2 cellular contexts compared by ENCODE assay signal in genomic region chr5:173538018-173538417, GRCh38.
TF ChIP-seq lines count a peak whose summit lies in the region.

No MANE protein-coding gene starts in this region.

TF ChIP-seq in GM12878, 131 proteins besides CTCF, POLR2A, EP300 and RAD21 (continued from another document):
- no peak for TF ChIP-seq STAT3 (IDR thresholded peaks at IDR 0.05; ENCODE audit: low read depth, low read length)
- TF ChIP-seq SUPT20H (IDR thresholded peaks at IDR 0.05; ENCODE audit: borderline replicate concordance, control insufficient read depth, low read depth, low read length), result no peak
- TF ChIP-seq USF2 (IDR thresholded peaks at IDR 0.05; ENCODE audit: borderline replicate concordance, low read depth, low read length), result no peak
- no peak for TF ChIP-seq NR2C1 (IDR thresholded peaks at IDR 0.05)
- TF ChIP-seq DPF2 (IDR thresholded peaks at IDR 0.05), result no peak
- no peak for TF ChIP-seq CREB1 (IDR thresholded peaks at IDR 0.05; ENCODE audit: low read depth)
- TF ChIP-seq FOXK2 (IDR thresholded peaks at IDR 0.05), result no peak
- no peak for TF ChIP-seq EGR1 (IDR thresholded peaks at IDR 0.05; ENCODE audit: borderline replicate concordance in 1 of 2, low read depth in 2 of 2, low read length in 2 of 2)
- no peak for TF ChIP-seq BCLAF1 (IDR thresholded peaks at IDR 0.05)
- no peak for TF ChIP-seq YY1 (IDR thresholded peaks at IDR 0.05; ENCODE audit: low read depth, low read length)
- no peak for TF ChIP-seq CHD1 (IDR thresholded peaks at IDR 0.05; ENCODE audit: low read depth, low read length)
- no peak for TF ChIP-seq MYB (IDR thresholded peaks at IDR 0.05; ENCODE audit: borderline replicate concordance, low read depth, low read length)
- no peak for TF ChIP-seq ATF7 (IDR thresholded peaks at IDR 0.05; ENCODE audit: low read depth)
- TF ChIP-seq USF1 (IDR thresholded peaks at IDR 0.05; ENCODE audit: borderline replicate concordance, extremely low read length, insufficient read depth, low read depth, low read length), result no peak
- no peak for TF ChIP-seq BACH1 (IDR thresholded peaks at IDR 0.05; ENCODE audit: borderline replicate concordance)
- TF ChIP-seq RCOR1 (conservative IDR thresholded peaks at IDR 0.05; ENCODE audit: low read depth, low read length), result no peak
TF ChIP-seq in GM12878: peak in this region for 0.

TF ChIP-seq in HepG2, 621 proteins besides CTCF, POLR2A, EP300 and RAD21 (continued from another document):
- TF ChIP-seq ZBTB40 (IDR thresholded peaks at IDR 0.05) (no peak), ZBTB40 (CRISPR knock-in tag; IDR thresholded peaks at IDR 0.05) (no peak), GATAD1 (CRISPR knock-in tag; IDR thresholded peaks at IDR 0.05) (no peak), SMC3 (IDR thresholded peaks at IDR 0.05; ENCODE audit: low read length) (no peak), HMGA1 (CRISPR knock-in tag; conservative IDR thresholded peaks at IDR 0.05) (no peak), GFI1 (CRISPR knock-in tag; IDR thresholded peaks at IDR 0.05; ENCODE audit: borderline replicate concordance) (no peak), ZZZ3 (CRISPR knock-in tag; IDR thresholded peaks at IDR 0.05; ENCODE audit: borderline replicate concordance) (no peak), ZNF564 (CRISPR knock-in tag; IDR thresholded peaks at IDR 0.05) (no peak), FOXO4 (CRISPR knock-in tag; conservative IDR thresholded peaks at IDR 0.05) (no peak), GMEB1 (CRISPR knock-in tag; IDR thresholded peaks at IDR 0.05; ENCODE audit: borderline replicate concordance) (no peak), TFDP1 (CRISPR knock-in tag; IDR thresholded peaks at IDR 0.05; ENCODE audit: borderline replicate concordance) (no peak), PRDM4 (CRISPR knock-in tag; IDR thresholded peaks at IDR 0.05; ENCODE audit: borderline replicate concordance) (no peak), ARNTL (CRISPR knock-in tag; IDR thresholded peaks at IDR 0.05) (no peak), RBM22 (optimal IDR thresholded peaks at IDR 0.05; ENCODE audit: low read length) (no peak), HES4 (CRISPR knock-in tag; IDR thresholded peaks at IDR 0.05; ENCODE audit: borderline replicate concordance) (no peak), KDM5A (IDR thresholded peaks at IDR 0.05; ENCODE audit: borderline replicate concordance, low read length) (no peak), REXO4 (CRISPR knock-in tag; IDR thresholded peaks at IDR 0.05; ENCODE audit: borderline replicate concordance) (no peak), RBAK (CRISPR knock-in tag; IDR thresholded peaks at IDR 0.05) (no peak)
